ENCODE assay signal across 11 cellular contexts in the genomic region with DNA sequence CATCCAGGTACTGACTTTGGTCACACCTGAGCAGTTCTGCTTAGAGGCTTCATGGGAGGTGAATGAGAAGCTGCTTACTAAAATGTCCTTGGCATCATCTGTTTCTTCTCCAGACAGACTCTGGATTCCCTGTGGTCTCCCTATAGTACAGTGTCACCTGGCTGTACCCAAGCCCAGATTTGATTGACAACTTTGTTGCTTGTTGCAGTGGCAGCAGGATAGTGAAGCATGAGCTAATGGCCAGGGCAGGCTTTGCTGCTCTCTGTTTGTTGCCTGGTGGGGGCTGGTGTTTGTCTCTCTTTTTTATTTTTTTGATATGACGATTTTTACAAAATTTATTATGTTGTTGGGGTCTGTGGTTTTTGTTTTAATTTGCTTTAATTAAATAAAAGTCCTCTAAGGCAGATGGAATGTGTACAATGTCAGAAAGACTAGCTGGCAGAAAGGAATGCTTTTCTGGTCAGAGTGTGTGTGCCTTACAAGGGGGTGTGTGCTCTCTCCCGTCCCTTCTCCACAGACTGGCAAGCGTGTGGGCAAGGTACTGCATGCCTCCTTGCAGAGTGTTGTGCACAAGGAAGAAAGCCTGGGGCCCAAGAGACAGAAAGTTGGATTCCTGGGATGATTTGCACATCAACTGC. TPM values are rescaled to one million over a fixed set of nuclear protein-coding genes. Genes with fewer than 3 reads are reported as not detected.
A peak's percentile ranks its signal among the peaks of the same experiment; 100 is the strongest.
DNase-seq lines count a peak whose midpoint lies in the region; ATAC-seq, FAIRE-seq and TF ChIP-seq lines count a peak whose summit lies in the region.
"Had no signal": no experiment of that assay in that cellular context is flagged by ENCODE, and none has a peak within 500 bp of the region (broad histone marks: within the 10 kb centered on the region; RNA-seq: fewer than 3 reads in every experiment).

No MANE protein-coding gene starts in this region.

- no peaks in the 10 kb centered on the region for H3K27me3 Mint-ChIP-seq in type B pancreatic cell
- H3K27me3 Mint-ChIP-seq: activated naive CD4-positive, alpha-beta T cell treated with anti-CD3 and anti-CD28 coated beads, Interleukin-2, amount 50 U/mL, for 24 hours had no signal

- H3K4me1 ChIP-seq in ACC112 (ENCODE audit: control insufficient read depth, insufficient read depth, low read length, unreplicated experiment), result peaks cover 54% of the 10 kb centered on the region
- H3K4me1 ChIP-seq in muscle layer of duodenum (ENCODE audit: control insufficient read depth in 1 of 2, insufficient read depth in 2 of 2, low read length in 2 of 2), result peaks cover 0 to 14% of the 10 kb centered on the region in 2 donors

- H2AFZ ChIP-seq in ACC112 (ENCODE audit: low read length, unreplicated experiment), result no peak overlapping the region

- H3K36me3 ChIP-seq in ACC112 (ENCODE audit: insufficient read depth, low read length) (peaks cover 18% of the 10 kb centered on the region), muscle layer of duodenum (ENCODE audit: control insufficient read depth in 1 of 2, insufficient read depth in 2 of 2, low read length in 2 of 2) (peaks cover 13 to 14% of the 10 kb centered on the region in 2 donors)

- no peak overlapping the region for H3K4me3 Mint-ChIP-seq in type B pancreatic cell
- H3K4me3 Mint-ChIP-seq: activated naive CD4-positive, alpha-beta T cell treated with anti-CD3 and anti-CD28 coated beads, Interleukin-2, amount 50 U/mL, for 24 hours had no signal

- H3K36me3 Mint-ChIP-seq in type B pancreatic cell, result peaks cover 33% of the 10 kb centered on the region

- peak overlapping the region; percentile 45 for H3K4me3 ChIP-seq in ACC112 (ENCODE audit: low read depth, low read length)
- no peak overlapping the region for H3K4me3 ChIP-seq in muscle layer of duodenum (ENCODE audit: low read depth in 1 of 2, low read length in 2 of 2)

- H3K9me3 Mint-ChIP-seq in type B pancreatic cell, result no peaks in the 10 kb centered on the region
- H3K9me3 Mint-ChIP-seq: activated naive CD4-positive, alpha-beta T cell treated with anti-CD3 and anti-CD28 coated beads, Interleukin-2, amount 50 U/mL, for 24 hours had no signal

- H3K27ac Mint-ChIP-seq in type B pancreatic cell, result no peak overlapping the region
- H3K27ac Mint-ChIP-seq: activated naive CD4-positive, alpha-beta T cell treated with anti-CD3 and anti-CD28 coated beads, Interleukin-2, amount 50 U/mL, for 24 hours had no signal

- ATAC-seq in HG03159 (IDR thresholded peaks at IDR 0.05; ENCODE audit: unreplicated experiment), result no peak

- H3K27ac ChIP-seq in ACC112 (ENCODE audit: low read depth, low read length) (peak overlapping the region; percentile 93), muscle layer of duodenum (ENCODE audit: low read length) (peak overlapping the region; percentile 92)

- FAIRE-seq in endometrium (lab: Jason Lieb, UNC) (peak; percentile 89), D721Med (lab: Jason Lieb, UNC) (no peak)

- DNase-seq in LHCN-M2 (ENCODE audit: low read depth) (peak; percentile 87), D721Med (ENCODE audit: insufficient read length, low spot score) (no peak), NCI-H345 treated with DMSO at 0.1 percent for 48 hours (lab: John Stamatoyannopoulos, UW; ENCODE audit: unreplicated experiment) (no peak), type B pancreatic cell (ENCODE audit: extremely low spot score, unreplicated experiment) (no peak)
- DNase-seq: COR-L47, NCI-H187 treated with DMSO at 0.1 percent for 48 hours had no signal

- peaks cover 4% of the 10 kb centered on the region for H3K4me1 Mint-ChIP-seq in type B pancreatic cell (ENCODE audit: unreplicated experiment)

- no peaks in the 10 kb centered on the region for H3K79me2 ChIP-seq in ACC112 (ENCODE audit: control insufficient read depth, insufficient read depth, low read length, unreplicated experiment)

- TF ChIP-seq CTCF in D721Med (IDR thresholded peaks at IDR 0.05; ENCODE audit: insufficient read depth, missing control alignments) (no peak), type B pancreatic cell (conservative IDR thresholded peaks at IDR 0.05) (no peak)

- H3K27me3 ChIP-seq in ACC112 (ENCODE audit: insufficient read depth, low read length) (no peaks in the 10 kb centered on the region), muscle layer of duodenum (ENCODE audit: low read depth, low read length) (no peaks in the 10 kb centered on the region)

- no peaks in the 10 kb centered on the region for H3K9me3 ChIP-seq in muscle layer of duodenum (ENCODE audit: control insufficient read depth in 1 of 2, low read length in 2 of 2)

RNA-seq across cellular contexts. Expression of gene CLEC3B, which starts 15.3 kb away (rescaled TPM):
- total RNA-seq in LHCN-M2 (2014; rRNA removed), result 0.38 and 0.40 TPM in 2 replicates
- 5.1 TPM for polyA plus RNA-seq in LHCN-M2 (2012)
- total RNA-seq in type B pancreatic cell (ENCODE audit: low replicate concordance), result 0.43 and 1.2 TPM in 2 replicates

RNA-seq across cellular contexts. Expression of gene EXOSC7, which starts 34.8 kb away (rescaled TPM):
- total RNA-seq in LHCN-M2 (2014; rRNA removed), result 53.7 and 58.7 TPM in 2 replicates
- 61.4 TPM for polyA plus RNA-seq in LHCN-M2 (2012)
- 45.5 and 49.7 TPM in 2 replicates for total RNA-seq in type B pancreatic cell (ENCODE audit: low replicate concordance)

RNA-seq across cellular contexts. Expression of gene ZDHHC3, which starts 34.9 kb away (rescaled TPM):
- total RNA-seq in LHCN-M2 (2014; rRNA removed) (50.1 and 61.3 TPM in 2 replicates), type B pancreatic cell (ENCODE audit: low replicate concordance) (83.6 and 112 TPM in 2 replicates)
- 61.0 TPM for polyA plus RNA-seq in LHCN-M2 (2012)
